ENCODE assay signal across 8 cellular contexts in the genomic region with DNA sequence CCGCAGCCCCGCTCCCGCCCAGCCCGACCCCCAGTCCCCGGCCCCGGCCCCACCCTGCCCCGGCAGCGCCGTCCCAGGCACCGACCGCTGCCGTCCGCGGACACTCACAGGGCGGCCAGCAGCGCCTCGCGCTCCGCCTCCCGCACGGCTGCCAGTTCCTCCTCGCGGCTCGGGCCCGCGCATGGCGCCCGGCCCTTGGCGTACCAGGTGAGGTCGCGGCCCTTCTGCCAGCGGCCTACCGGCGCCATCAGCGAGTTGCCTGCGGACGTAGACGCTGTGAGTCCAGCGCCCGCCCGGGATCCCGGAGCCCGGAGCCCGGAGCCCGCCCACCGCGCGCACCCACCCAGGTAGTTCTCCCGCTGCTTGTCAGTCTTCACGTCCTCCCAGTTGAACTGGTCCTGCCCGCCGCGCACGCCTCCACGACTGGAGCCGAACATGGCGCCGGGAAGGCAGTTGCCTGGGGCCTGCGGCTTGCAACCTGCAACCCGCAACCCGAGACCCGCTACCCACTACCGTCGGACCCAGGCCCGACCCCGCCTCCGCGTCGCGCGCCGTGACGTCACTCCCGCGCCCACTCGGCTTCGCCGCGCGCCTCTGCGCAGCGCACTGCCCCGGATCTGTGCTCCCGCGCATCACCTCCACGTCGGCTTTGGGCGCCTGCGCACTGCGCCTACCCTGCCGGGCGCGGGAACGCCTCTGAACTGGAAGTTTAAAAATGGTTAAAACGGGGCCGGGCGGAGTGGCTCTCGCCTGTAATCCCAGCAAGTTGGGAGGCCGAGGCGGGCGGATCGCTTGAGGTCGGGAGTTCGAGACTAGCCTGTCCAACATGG. TPM values are rescaled to one million over a fixed set of nuclear protein-coding genes. Genes with fewer than 3 reads are reported as not detected.
DNase-seq lines count a peak whose midpoint lies in the region; ATAC-seq and TF ChIP-seq lines count a peak whose summit lies in the region.

A gene (minus strand): TSS at position 535 of the 830 bp plus-strand sequence. CDS start 98 bp downstream, at position 437.

- H3K4me1 ChIP-seq in gastroesophageal sphincter (peaks cover 0 to 41% (median 17%) of the 10 kb centered on the region in 3 donors), neutrophil (ENCODE audit: control insufficient read depth in 1 of 2, insufficient read depth in 1 of 2, low read depth in 1 of 2, low read length in 1 of 2) (peaks cover 31 to 38% of the 10 kb centered on the region in 2 experiments)

- H3K27me3 ChIP-seq in GM06990 (replicated peaks; ENCODE audit: control insufficient read depth, insufficient read depth, low read length) (no peaks in the 10 kb centered on the region), gastroesophageal sphincter (no peaks in the 10 kb centered on the region), neutrophil (no peaks in the 10 kb centered on the region)

- TF ChIP-seq POLR2A in gastroesophageal sphincter (IDR thresholded peaks at IDR 0.05): peak; percentile 58 to 60

- H3K36me3 ChIP-seq in GM06990 (ENCODE audit: control insufficient read depth, insufficient read depth, low read length) (peaks cover 32% of the 10 kb centered on the region), SK-N-MC (ENCODE audit: insufficient read depth, low read length) (peaks cover 33% of the 10 kb centered on the region; the same call in 1 of the 2 replicates), gastroesophageal sphincter (peaks cover 0 to 64% of the 10 kb centered on the region in 2 donors), neutrophil (peaks cover 38% of the 10 kb centered on the region)

- peak within 1 kb of the TSS; percentile 88 for H3K9ac ChIP-seq in SK-N-MC (ENCODE audit: insufficient read length)

- peak within 1 kb of the TSS; percentile 92 for H3K4me3 Mint-ChIP-seq in activated naive CD4-positive, alpha-beta T cell treated with anti-CD3 and anti-CD28 coated beads for 36 hours

- ATAC-seq in HG02588 (IDR thresholded peaks at IDR 0.05; ENCODE audit: unreplicated experiment) (peak; percentile 68), gastroesophageal sphincter (peak; percentile 96)

- no peak for TF ChIP-seq EP300 in gastroesophageal sphincter (IDR thresholded peaks at IDR 0.05)

- 0% methylated on average over 9 of the region's 104 CpGs; no CpG with 5 or more reads in 1 of the 2 donors for WGBS in gastroesophageal sphincter (ENCODE audit: low coverage in 1 of 2), 2 donors

- intact Hi-C loops in activated naive CD4-positive, alpha-beta T cell treated with anti-CD3 and anti-CD28 coated beads for 36 hours (cut with micrococcal nuclease): loop anchor here (1.0 kb wide), 5 partner anchors 21 to 104 kb away; a partner anchor contains a TSS

- no peaks in the 10 kb centered on the region for H3K27me3 Mint-ChIP-seq in activated naive CD4-positive, alpha-beta T cell treated with anti-CD3 and anti-CD28 coated beads for 36 hours (ENCODE audit: low read depth)

- no peaks in the 10 kb centered on the region for H3K9me3 ChIP-seq in SK-N-MC (ENCODE audit: low read depth, low read length)
- H3K9me3 ChIP-seq in gastroesophageal sphincter: no peaks in the 10 kb centered on the region
- H3K9me3 ChIP-seq in neutrophil: no peaks in the 10 kb centered on the region

- peak within 1 kb of the TSS; percentile 96 for H3K4me3 ChIP-seq in GM06990 (replicated peaks; ENCODE audit: low read depth, low read length)
- peak within 1 kb of the TSS; percentile 92 for H3K4me3 ChIP-seq in SK-N-MC
- peak within 1 kb of the TSS; percentile 55 to 93 for H3K4me3 ChIP-seq in gastroesophageal sphincter
- peak within 1 kb of the TSS; percentile 92 to 97 for H3K4me3 ChIP-seq in neutrophil (ENCODE audit: low read depth in 1 of 2, low read length in 1 of 2)

- TF ChIP-seq CTCF in GM06990 (IDR thresholded peaks at IDR 0.05; ENCODE audit: insufficient read depth, low read length, poor library complexity, severe bottlenecking) (no peak), gastroesophageal sphincter (IDR thresholded peaks at IDR 0.05) (no peak), neutrophil (IDR thresholded peaks at IDR 0.05) (no peak)

- CTCF ChIA-PET in activated naive CD4-positive, alpha-beta T cell treated with anti-CD3 and anti-CD28 coated beads for 36 hours (lab: Charles Lee): interaction anchor here (1.1 kb wide), 1 partner anchor 100 kb away, joined by 3 read pairs; no protein-coding TSS in a partner anchor

- DNase-seq in GM06990 (ENCODE audit: extremely low read depth, insufficient read length) (peak; percentile 95), NCI-H1048 (lab: John Stamatoyannopoulos, UW) (peak; percentile 99), SK-N-MC (ENCODE audit: low read depth, low spot score) (peak; percentile 65), superior temporal gyrus (ENCODE audit: extremely low spot score) (peak; percentile 92)
- peak; percentile 96 for DNase-seq in activated naive CD4-positive, alpha-beta T cell treated with anti-CD3 and anti-CD28 coated beads for 36 hours

- no peaks in the 10 kb centered on the region for H3K9me3 Mint-ChIP-seq in activated naive CD4-positive, alpha-beta T cell treated with anti-CD3 and anti-CD28 coated beads for 36 hours

- peaks cover 28% of the 10 kb centered on the region for H3K4me1 Mint-ChIP-seq in activated naive CD4-positive, alpha-beta T cell treated with anti-CD3 and anti-CD28 coated beads for 36 hours (ENCODE audit: low read depth)

- H3K27ac ChIP-seq in SK-N-MC: peak within 1 kb of the TSS; percentile 80
- H3K27ac ChIP-seq in gastroesophageal sphincter: peak within 1 kb of the TSS; percentile 71 to 97 (median 94)
- H3K27ac ChIP-seq in neutrophil: peak within 1 kb of the TSS; percentile 93

- H3K27ac Mint-ChIP-seq in activated naive CD4-positive, alpha-beta T cell treated with anti-CD3 and anti-CD28 coated beads for 36 hours: peak within 1 kb of the TSS; percentile 87

- peaks cover 17% of the 10 kb centered on the region for H3K36me3 Mint-ChIP-seq in activated naive CD4-positive, alpha-beta T cell treated with anti-CD3 and anti-CD28 coated beads for 36 hours (ENCODE audit: low read depth)

RNA-seq across cellular contexts. Expression of the gene that starts here (rescaled TPM):
- 10 to 100 TPM; 14.5 to 16.2 TPM for total RNA-seq in activated naive CD4-positive, alpha-beta T cell treated with anti-CD3 and anti-CD28 coated beads for 36 hours
- 10 to 100 TPM; 11.6 to 16.0 (median 14.6) TPM for total RNA-seq in gastroesophageal sphincter

Comparison
In these comparisons a context has a peak if more than half of its experiments do, and no peak if none do; other contexts are left out.
1. Peak in every context shown above with its lines: DNase-seq, ATAC-seq, H3K4me3 ChIP-seq and H3K27ac ChIP-seq.